In genomic region chr21:17578162-17578561, GRCh38 we compare ENCODE assay signal across 29 cellular contexts.
"Had no signal": no experiment of that assay in that cellular context is flagged by ENCODE, and none has a peak within 500 bp of the region (broad histone marks: within the 10 kb centered on the region; RNA-seq: fewer than 3 reads in every experiment).

No MANE protein-coding gene starts in this region.

- FAIRE-seq: astrocyte, TTC549 had no signal

- H3K4me3 Mint-ChIP-seq: activated B cell treated with CpG ODN at 0.5 μM for 24 hours; activated CD4-positive, alpha-beta T cell treated with anti-CD3 and anti-CD28 coated beads, Interleukin-2, amount 10 ng/mL, durations not matched to agents 24 days and 14 days; activated CD8-positive, alpha-beta memory T cell treated with anti-CD3 and anti-CD28 coated beads, Interleukin-2, amount 10 ng/mL, durations not matched to agents 7 days and 5 days; activated naive CD8-positive, alpha-beta T cell; activated T-cell treated with anti-CD3 and anti-CD28 coated beads, Interleukin-2, amount 50 U/mL, for 24 hours; activated T-helper 1 cell treated with anti-CD3 and anti-CD28 coated beads, Interleukin-12 subunit alpha, Interleukin-12 subunit beta, Interleukin-2, Interleukin-4 antibody, amounts not matched to agents 30 ng/mL and 10 ng/mL and 1 ng/mL, durations not matched to agents 14 hours and 24 hours and 36 hours; T-cell had no signal

- DNase-seq: activated B cell treated with CpG ODN at 0.5 μM for 24 hours; activated CD4-positive, alpha-beta T cell treated with anti-CD3 and anti-CD28 coated beads for 1 hour; activated CD4-positive, alpha-beta T cell treated with anti-CD3 and anti-CD28 coated beads, Interleukin-2, amount 10 ng/mL, durations not matched to agents 24 days and 14 days; activated CD4-positive, alpha-beta T cell treated with anti-CD3 and anti-CD28 coated beads, Interleukin-2, amount 50 U/mL, for 48 hours; activated CD8-positive, alpha-beta memory T cell treated with anti-CD3 and anti-CD28 coated beads, Interleukin-2, amount 10 ng/mL, durations not matched to agents 7 days and 5 days; activated effector memory CD4-positive, alpha-beta T cell treated with Interleukin-2 at 50 U/mL for 16 hours; activated naive CD4-positive, alpha-beta T cell; activated T-cell treated with anti-CD3 and anti-CD28 coated beads, Interleukin-2, amount 50 U/mL, for 24 hours; amygdala; brain microvascular endothelial cell; Kasumi-1; NCI-H1048; NCI-H1694; NCI-H2029; NCI-H2107; NCI-H2171 treated with DMSO at 0.1 percent for 48 hours; NCI-H345; NCI-H524; NCI-H82; RPMI8226; T-cell; T-helper 2 cell; T1000 had no signal

- H3K27me3 Mint-ChIP-seq: activated naive CD8-positive, alpha-beta T cell had no signal

- H3K4me1 Mint-ChIP-seq: activated B cell treated with CpG ODN at 0.5 μM for 24 hours; activated CD4-positive, alpha-beta T cell treated with anti-CD3 and anti-CD28 coated beads, Interleukin-2, amount 10 ng/mL, durations not matched to agents 24 days and 14 days; activated CD8-positive, alpha-beta memory T cell treated with anti-CD3 and anti-CD28 coated beads, Interleukin-2, amount 10 ng/mL, durations not matched to agents 7 days and 5 days; T-cell had no signal

- H3K27ac Mint-ChIP-seq: activated B cell treated with CpG ODN at 0.5 μM for 24 hours; activated CD4-positive, alpha-beta T cell treated with anti-CD3 and anti-CD28 coated beads, Interleukin-2, amount 10 ng/mL, durations not matched to agents 24 days and 14 days; activated CD8-positive, alpha-beta memory T cell treated with anti-CD3 and anti-CD28 coated beads, Interleukin-2, amount 10 ng/mL, durations not matched to agents 7 days and 5 days; activated naive CD8-positive, alpha-beta T cell; activated T-cell treated with anti-CD3 and anti-CD28 coated beads, Interleukin-2, amount 50 U/mL, for 24 hours; activated T-helper 1 cell treated with anti-CD3 and anti-CD28 coated beads, Interleukin-12 subunit alpha, Interleukin-12 subunit beta, Interleukin-2, Interleukin-4 antibody, amounts not matched to agents 30 ng/mL and 10 ng/mL and 1 ng/mL, durations not matched to agents 14 hours and 24 hours and 36 hours; T-cell had no signal

- H3K9me3 Mint-ChIP-seq: activated B cell treated with CpG ODN at 0.5 μM for 24 hours; activated CD4-positive, alpha-beta T cell treated with anti-CD3 and anti-CD28 coated beads, Interleukin-2, amount 10 ng/mL, durations not matched to agents 24 days and 14 days; activated T-cell treated with anti-CD3 and anti-CD28 coated beads, Interleukin-2, amount 50 U/mL, for 24 hours; activated T-helper 1 cell treated with anti-CD3 and anti-CD28 coated beads, Interleukin-12 subunit alpha, Interleukin-12 subunit beta, Interleukin-2, Interleukin-4 antibody, amounts not matched to agents 30 ng/mL and 10 ng/mL and 1 ng/mL, durations not matched to agents 14 hours and 24 hours and 36 hours; T-cell had no signal

- H3K36me3 Mint-ChIP-seq: activated CD8-positive, alpha-beta memory T cell treated with anti-CD3 and anti-CD28 coated beads, Interleukin-2, amount 10 ng/mL, durations not matched to agents 7 days and 5 days; activated naive CD8-positive, alpha-beta T cell; T-cell had no signal

- ATAC-seq: activated CD8-positive, alpha-beta memory T cell treated with anti-CD3 and anti-CD28 coated beads, Interleukin-2, amount 10 ng/mL, durations not matched to agents 7 days and 5 days; Panc1; Right ventricle myocardium inferior; T-cell had no signal
